Comparison of ENCODE assay signal across 10 cellular contexts in genomic region chr19:45137179-45137761, GRCh38. TPM values are rescaled to one million over a fixed set of nuclear protein-coding genes. Genes with fewer than 3 reads are reported as not detected.
DNase-seq lines count a peak whose midpoint lies in the region; ATAC-seq, FAIRE-seq and TF ChIP-seq lines count a peak whose summit lies in the region.
"Had no signal": no experiment of that assay in that cellular context is flagged by ENCODE, and none has a peak within 500 bp of the region (broad histone marks: within the 10 kb centered on the region; RNA-seq: fewer than 3 reads in every experiment).

No MANE protein-coding gene starts in this region.

- no peaks in the 10 kb centered on the region for H3K27me3 Mint-ChIP-seq in astrocyte (ENCODE audit: low read depth, unreplicated experiment)
- H3K27me3 Mint-ChIP-seq: activated naive CD8-positive, alpha-beta T cell treated with anti-CD3 and anti-CD28 coated beads, Interleukin-2, amount 10 ng/mL, durations not matched to agents 7 days and 5 days had no signal

- H3K27ac ChIP-seq in astrocyte (ENCODE audit: low read depth, low read length), result no peak overlapping the region
- peak overlapping the region; percentile 19 for H3K27ac ChIP-seq in skeletal muscle tissue (ENCODE audit: low read depth, low read length)
- H3K27ac ChIP-seq: upper lobe of right lung had no signal

- TF ChIP-seq POLR2A in GM19193 (IDR thresholded peaks at IDR 0.05; ENCODE audit: extremely low read depth, insufficient read depth, insufficient read length), result peak; percentile 59

- H3K4me3 Mint-ChIP-seq in astrocyte (ENCODE audit: unreplicated experiment), result no peak overlapping the region
- H3K4me3 Mint-ChIP-seq: activated naive CD8-positive, alpha-beta T cell treated with anti-CD3 and anti-CD28 coated beads, Interleukin-2, amount 10 ng/mL, durations not matched to agents 7 days and 5 days had no signal

- H3K27ac Mint-ChIP-seq in astrocyte (ENCODE audit: unreplicated experiment), result no peak overlapping the region

- no peaks in the 10 kb centered on the region for H3K9me3 ChIP-seq in astrocyte (ENCODE audit: insufficient read depth, low read depth, low read length)
- no peaks in the 10 kb centered on the region for H3K9me3 ChIP-seq in skeletal muscle tissue (ENCODE audit: control insufficient read depth in 3 of 3, low read length in 3 of 3)
- H3K9me3 ChIP-seq: upper lobe of right lung had no signal

- peak; percentile 25 for DNase-seq in astrocyte (ENCODE audit: low read depth)
- no peak for DNase-seq in NCI-H524 (lab: John Stamatoyannopoulos, UW)
- DNase-seq in dedifferentiated amniotic fluid mesenchymal stem cell (ENCODE audit: extremely low spot score), result no peak
- no peak for DNase-seq in OCI-M2 (lab: John Stamatoyannopoulos, UW; ENCODE audit: unreplicated experiment)
- DNase-seq in DMS79 (lab: John Stamatoyannopoulos, UW), result no peak
- DNase-seq: activated naive CD8-positive, alpha-beta T cell treated with anti-CD3 and anti-CD28 coated beads, Interleukin-2, amount 10 ng/mL, durations not matched to agents 7 days and 5 days; upper lobe of right lung had no signal

- H3K36me3 ChIP-seq in astrocyte (ENCODE audit: insufficient read depth, low read length) (peaks cover under 1% of the 10 kb centered on the region), skeletal muscle tissue (ENCODE audit: control insufficient read depth in 3 of 3, insufficient read depth in 3 of 3, low read length in 3 of 3) (peaks cover 7 to 12% (median 11%) of the 10 kb centered on the region in 3 donors)

- TF ChIP-seq CTCF in astrocyte (IDR thresholded peaks at IDR 0.05; ENCODE audit: insufficient read depth, low read depth, low read length), result no peak

- no peak overlapping the region for H2AFZ ChIP-seq in astrocyte (ENCODE audit: low read depth, low read length)

- H3K9ac ChIP-seq in astrocyte (ENCODE audit: low read length) (no peak overlapping the region), skeletal muscle tissue (ENCODE audit: low read depth in 1 of 3, low read length in 3 of 3) (peak overlapping the region in 1 of 3 donors; percentile 43)

- H3K27me3 ChIP-seq in astrocyte (ENCODE audit: insufficient read depth, low read length), result no peaks in the 10 kb centered on the region
- H3K27me3 ChIP-seq in skeletal muscle tissue (ENCODE audit: control insufficient read depth in 3 of 3, insufficient read depth in 3 of 3, low read length in 3 of 3), result no peaks in the 10 kb centered on the region
- H3K27me3 ChIP-seq: upper lobe of right lung had no signal

- no peak for FAIRE-seq in astrocyte (lab: Jason Lieb, UNC)

- peak; percentile 67 for ATAC-seq in HG03103 (IDR thresholded peaks at IDR 0.05; ENCODE audit: low read depth, unreplicated experiment)

- H3K79me2 ChIP-seq in astrocyte (ENCODE audit: insufficient read depth, low read length), result peaks cover 54% of the 10 kb centered on the region

- peaks cover 66% of the 10 kb centered on the region for H4K20me1 ChIP-seq in astrocyte (ENCODE audit: insufficient read depth, low read length)

- H3K4me1 Mint-ChIP-seq in astrocyte (ENCODE audit: low read depth, unreplicated experiment), result peaks cover 17% of the 10 kb centered on the region

- H3K9me3 Mint-ChIP-seq in astrocyte (ENCODE audit: unreplicated experiment), result no peaks in the 10 kb centered on the region
- H3K9me3 Mint-ChIP-seq: activated naive CD8-positive, alpha-beta T cell treated with anti-CD3 and anti-CD28 coated beads, Interleukin-2, amount 10 ng/mL, durations not matched to agents 7 days and 5 days had no signal

- no peaks in the 10 kb centered on the region for H3K4me1 ChIP-seq in astrocyte (ENCODE audit: insufficient read depth, low read length)
- peaks cover 5 to 14% (median 5%) of the 10 kb centered on the region in 3 donors for H3K4me1 ChIP-seq in skeletal muscle tissue (ENCODE audit: control insufficient read depth in 3 of 3, insufficient read depth in 3 of 3, low read length in 3 of 3)
- H3K4me1 ChIP-seq: upper lobe of right lung had no signal

- H3K4me2 ChIP-seq in astrocyte (ENCODE audit: low read length), result no peak overlapping the region

- peaks cover 6% of the 10 kb centered on the region for H3K36me3 Mint-ChIP-seq in astrocyte (ENCODE audit: low read depth, unreplicated experiment)
- H3K36me3 Mint-ChIP-seq: activated naive CD8-positive, alpha-beta T cell treated with anti-CD3 and anti-CD28 coated beads, Interleukin-2, amount 10 ng/mL, durations not matched to agents 7 days and 5 days had no signal

- H3K4me3 ChIP-seq in astrocyte (ENCODE audit: insufficient read depth, low read depth, low read length) (no peak overlapping the region), skeletal muscle tissue (ENCODE audit: low read length in 3 of 3) (no peak overlapping the region)
- H3K4me3 ChIP-seq: upper lobe of right lung had no signal

RNA-seq across cellular contexts. Expression of gene NKPD1, which starts 23.5 kb away (rescaled TPM):
- not detected in 2 replicates for total RNA-seq in astrocyte
- total RNA-seq in skeletal muscle tissue, result not detected
- total RNA-seq: upper lobe of right lung had no signal

RNA-seq across cellular contexts. Expression of gene TRAPPC6A, which starts 40.8 kb away (rescaled TPM):
- total RNA-seq in astrocyte (14.7 and 16.4 TPM in 2 replicates), skeletal muscle tissue (15.1 TPM)

RNA-seq across cellular contexts. Expression of gene BLOC1S3, which starts 41.3 kb away (rescaled TPM):
- 14.5 TPM in 2 replicates for total RNA-seq in astrocyte
- 4.2 TPM for total RNA-seq in skeletal muscle tissue

RNA-seq across cellular contexts. Expression of gene PPP1R37, which starts 44.3 kb away (rescaled TPM):
- total RNA-seq in astrocyte (29.1 and 29.2 TPM in 2 replicates), skeletal muscle tissue (16.2 TPM)

RNA-seq across cellular contexts. Expression of gene GEMIN7, which starts 58.2 kb away (rescaled TPM):
- total RNA-seq in astrocyte (44.8 and 46.0 TPM in 2 replicates), skeletal muscle tissue (16.7 TPM)
